9 cellular contexts compared by ENCODE assay signal in the genomic region with DNA sequence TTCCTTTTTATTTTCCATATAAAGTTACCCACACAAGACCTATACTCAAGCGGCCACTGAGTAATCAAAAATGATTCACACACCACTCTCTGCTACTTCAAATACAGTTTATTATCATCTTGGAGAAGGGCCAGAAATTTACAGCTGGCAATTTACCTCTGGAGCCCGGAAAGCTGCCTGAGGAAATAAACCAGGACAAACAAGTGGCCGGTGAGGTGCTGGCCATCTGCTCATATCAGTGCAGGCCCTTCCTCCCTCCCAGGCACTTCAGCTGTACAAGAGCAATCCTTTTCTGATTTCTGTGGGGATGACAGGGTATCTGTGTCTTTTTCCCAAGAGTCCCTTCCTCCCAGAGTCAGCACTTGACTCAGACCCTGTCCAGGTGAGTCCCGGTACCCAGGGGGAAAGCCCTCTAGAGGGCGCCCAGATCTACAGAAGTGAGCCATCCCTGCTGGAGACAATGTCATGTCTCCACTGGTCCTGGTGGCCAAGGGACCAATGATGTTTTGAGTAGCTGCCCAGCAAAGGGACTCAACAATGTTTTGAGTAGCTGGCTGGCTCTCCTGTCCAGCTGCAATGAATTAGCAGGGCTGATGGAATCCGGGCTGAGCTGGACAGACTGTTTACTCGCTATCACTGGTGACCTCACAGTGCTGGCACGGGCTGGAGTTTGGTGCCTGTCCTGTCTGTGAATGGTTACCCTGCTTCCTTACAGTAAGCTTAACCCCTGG. TPM values are rescaled to one million over a fixed set of nuclear protein-coding genes. Genes with fewer than 3 reads are reported as not detected.
DNase-seq lines count a peak whose midpoint lies in the region; ATAC-seq, FAIRE-seq and TF ChIP-seq lines count a peak whose summit lies in the region.
"Had no signal": no experiment of that assay in that cellular context is flagged by ENCODE, and none has a peak within 500 bp of the region (broad histone marks: within the 10 kb centered on the region; RNA-seq: fewer than 3 reads in every experiment).

No MANE protein-coding gene starts in this region.

- H3K27me3 Mint-ChIP-seq in activated naive CD4-positive, alpha-beta T cell treated with anti-CD3 and anti-CD28 coated beads for 36 hours (ENCODE audit: low read depth), result no peaks in the 10 kb centered on the region

- no peak overlapping the region for H3K4me2 ChIP-seq in DND-41 (ENCODE audit: insufficient read depth, low read length)

- peak; percentile 41 for DNase-seq in DND-41
- peak; percentile 44 for DNase-seq in RCC 7860 (ENCODE audit: low spot score)
- peak; percentile 82 for DNase-seq in activated naive CD4-positive, alpha-beta T cell treated with anti-CD3 and anti-CD28 coated beads for 36 hours
- DNase-seq in head of caudate nucleus, result peak in 40 of 42 donors; percentile 8 to 84 (median 47)
- peak; percentile 46 for DNase-seq in renal cortical epithelial cell (ENCODE audit: low read depth)

- no peaks in the 10 kb centered on the region for H4K20me1 ChIP-seq in DND-41 (ENCODE audit: insufficient read depth, low read length)

- no peaks in the 10 kb centered on the region for H3K4me1 ChIP-seq in DND-41 (ENCODE audit: insufficient read depth, low read length)

- no peak overlapping the region for H3K4me3 Mint-ChIP-seq in activated naive CD4-positive, alpha-beta T cell treated with anti-CD3 and anti-CD28 coated beads for 36 hours

- no peak overlapping the region for H3K27ac ChIP-seq in DND-41 (ENCODE audit: low read length)
- H3K27ac ChIP-seq: neutrophil had no signal

- no peaks in the 10 kb centered on the region for H3K9me3 ChIP-seq in DND-41 (ENCODE audit: insufficient read depth, low read length, severe bottlenecking)
- H3K9me3 ChIP-seq: neutrophil had no signal

- H3K4me1 Mint-ChIP-seq in activated naive CD4-positive, alpha-beta T cell treated with anti-CD3 and anti-CD28 coated beads for 36 hours (ENCODE audit: low read depth), result no peaks in the 10 kb centered on the region

- H3K36me3 Mint-ChIP-seq in activated naive CD4-positive, alpha-beta T cell treated with anti-CD3 and anti-CD28 coated beads for 36 hours (ENCODE audit: low read depth), result no peaks in the 10 kb centered on the region

- CTCF ChIA-PET in activated naive CD4-positive, alpha-beta T cell treated with anti-CD3 and anti-CD28 coated beads for 36 hours (lab: Charles Lee), result interaction anchor here (0.5 to 3.0 kb wide), 15 partner anchors 10 to 133 kb away, joined by 3 to 17 read pairs (median 7); no protein-coding TSS in a partner anchor

- H3K9ac ChIP-seq in DND-41 (ENCODE audit: low read depth, low read length), result no peak overlapping the region

- H2AFZ ChIP-seq in DND-41 (ENCODE audit: low read depth, low read length), result no peak overlapping the region

- no peaks in the 10 kb centered on the region for H3K9me3 Mint-ChIP-seq in activated naive CD4-positive, alpha-beta T cell treated with anti-CD3 and anti-CD28 coated beads for 36 hours

- FAIRE-seq in RCC 7860 (lab: Jason Lieb, UNC), result no peak

- intact Hi-C loops in activated naive CD4-positive, alpha-beta T cell treated with anti-CD3 and anti-CD28 coated beads for 36 hours (cut with micrococcal nuclease), result loop anchor here (1.0 kb wide), 2 partner anchors 25 to 86 kb away; no protein-coding TSS in a partner anchor
- intact Hi-C loops in head of caudate nucleus (cut with DNase I), result no loop called here

- TF ChIP-seq EP300 in Ishikawa (IDR thresholded peaks at IDR 0.05; ENCODE audit: borderline replicate concordance), result no peak

- peak; percentile 83 for ATAC-seq in DND-41 (ENCODE audit: insufficient read depth, low read depth)
- no peak for ATAC-seq in HG03025 (IDR thresholded peaks at IDR 0.05; ENCODE audit: low FRiP score, unreplicated experiment)
- ATAC-seq in HG03521 (IDR thresholded peaks at IDR 0.05; ENCODE audit: unreplicated experiment), result no peak

- TF ChIP-seq CTCF in DND-41 (IDR thresholded peaks at IDR 0.05; ENCODE audit: borderline replicate concordance, extremely low read depth, low read length, poor library complexity, severe bottlenecking), result peak; percentile 64

- TF ChIP-seq RAD21 in Ishikawa (IDR thresholded peaks at IDR 0.05; ENCODE audit: low read depth), result peak; percentile 89

- H3K27ac Mint-ChIP-seq in activated naive CD4-positive, alpha-beta T cell treated with anti-CD3 and anti-CD28 coated beads for 36 hours, result no peak overlapping the region

- H3K36me3 ChIP-seq in DND-41 (ENCODE audit: insufficient read depth, low read length), result no peaks in the 10 kb centered on the region
- H3K36me3 ChIP-seq: neutrophil had no signal

- H3K4me3 ChIP-seq in DND-41 (ENCODE audit: low read depth in 1 of 2, low read length in 2 of 2), result no peak overlapping the region

- H3K27me3 ChIP-seq in DND-41 (ENCODE audit: insufficient read depth, low read length, poor library complexity), result no peaks in the 10 kb centered on the region
- H3K27me3 ChIP-seq: neutrophil had no signal

- H3K79me2 ChIP-seq in DND-41 (ENCODE audit: insufficient read depth, low read length), result no peaks in the 10 kb centered on the region

TF ChIP-seq in Ishikawa, 13 proteins besides CTCF, POLR2A, EP300 and RAD21:
- TF ChIP-seq TAF1 (IDR thresholded peaks at IDR 0.05; ENCODE audit: low read depth), result no peak
- no peak for TF ChIP-seq CREB1 (IDR thresholded peaks at IDR 0.05; ENCODE audit: low read depth)
- TF ChIP-seq USF1 (IDR thresholded peaks at IDR 0.05), result no peak
- TF ChIP-seq FOXM1 (IDR thresholded peaks at IDR 0.05; ENCODE audit: borderline replicate concordance, low read depth), result no peak
TF ChIP-seq in Ishikawa: peak in this region for 0.

RNA-seq across cellular contexts. Expression of gene LRP11, which starts 23.6 kb away (rescaled TPM):
- total RNA-seq in activated naive CD4-positive, alpha-beta T cell treated with anti-CD3 and anti-CD28 coated beads for 36 hours, result 1 to 10 TPM; 4.6 to 4.7 TPM
- 21.5 and 34.4 TPM in 2 replicates for total RNA-seq in renal cortical epithelial cell

RNA-seq across cellular contexts. Expression of gene RAET1E, which starts 57.4 kb away (rescaled TPM):
- not detected for total RNA-seq in activated naive CD4-positive, alpha-beta T cell treated with anti-CD3 and anti-CD28 coated beads for 36 hours
- total RNA-seq in renal cortical epithelial cell, result not detected in 2 replicates
